In the genomic region with DNA sequence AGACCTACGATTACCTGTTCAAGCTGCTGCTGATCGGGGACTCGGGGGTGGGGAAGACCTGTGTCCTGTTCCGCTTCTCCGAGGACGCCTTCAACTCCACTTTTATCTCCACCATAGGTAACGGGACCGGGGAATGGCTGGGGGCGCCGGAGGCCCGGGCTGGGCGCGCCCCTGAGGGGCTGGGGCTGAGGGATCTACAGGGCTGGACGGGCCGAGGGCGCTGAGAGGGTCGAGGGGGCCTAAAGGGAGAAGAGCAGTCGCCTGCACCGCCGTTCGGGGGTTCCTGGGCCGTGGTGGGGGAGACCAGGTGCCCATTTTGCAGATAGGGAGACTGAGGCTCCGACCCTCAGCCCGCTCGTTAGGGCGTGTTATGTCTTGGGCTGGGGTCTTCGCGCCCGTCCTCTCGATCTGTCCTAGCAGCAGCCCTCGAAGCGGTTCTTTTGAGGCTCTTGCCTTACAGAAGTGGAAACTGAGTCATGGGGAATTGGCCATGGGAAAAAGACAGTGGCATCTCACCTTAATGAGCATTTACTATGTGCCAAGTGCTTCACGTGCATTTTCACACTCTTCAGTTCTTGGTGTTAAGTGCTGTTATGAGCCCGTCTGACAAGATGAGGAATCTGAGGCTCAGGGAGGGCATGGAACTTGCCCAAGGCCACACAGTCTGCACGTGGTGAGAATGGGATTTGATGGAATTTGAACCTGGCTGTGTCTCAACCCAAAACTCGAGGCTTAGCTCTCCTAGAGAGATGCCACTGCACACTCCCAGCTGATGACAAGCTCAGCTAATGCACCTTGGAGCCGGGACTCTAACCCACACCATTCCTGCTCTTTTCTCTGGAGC, we compare ENCODE assay signal across 8 cellular contexts. TPM values are rescaled to one million over a fixed set of nuclear protein-coding genes. Genes with fewer than 3 reads are reported as not detected.
A peak's percentile ranks its signal among the peaks of the same experiment; 100 is the strongest.
DNase-seq lines count a peak whose midpoint lies in the region; ATAC-seq, FAIRE-seq and TF ChIP-seq lines count a peak whose summit lies in the region.

No MANE protein-coding gene starts in this region.

- H3K79me1 ChIP-seq in H1 (ENCODE audit: low read depth, low read length), result peaks cover 14% of the 10 kb centered on the region

- CTCF ChIA-PET in CD8-positive, alpha-beta memory T cell (lab: Charles Lee), result interaction anchor here (0.6 to 4.2 kb wide), 11 partner anchors 8 to 73 kb away, joined by 3 to 37 read pairs (median 9); partner anchors contain the start of genes FAM32A, HSH2D and TPM4
- CTCF ChIA-PET in H1 (lab: Charles Lee; ENCODE audit: partially characterized antibody), result interaction anchor here (0.6 to 2.1 kb wide), 7 partner anchors 12 to 1087 kb away, joined by 3 to 5 read pairs (median 4); no protein-coding TSS in a partner anchor

- H3K27ac Mint-ChIP-seq in CD8-positive, alpha-beta memory T cell, result peak overlapping the region; percentile 93 to 99 (median 98)

- POLR2A ChIA-PET in CD8-positive, alpha-beta memory T cell (lab: Charles Lee), result interaction anchor here (0.6 to 2.3 kb wide), 7 partner anchors 8 to 74 kb away, joined by 3 to 15 read pairs (median 8); partner anchors contain the start of gene FAM32A
- POLR2A ChIA-PET in H1 (lab: Charles Lee; ENCODE audit: partially characterized antibody), result interaction anchor here (0.7 to 37.0 kb wide), 9 partner anchors 9 to 73 kb away, joined by 3 to 582 read pairs (median 3); partner anchors contain the start of genes FAM32A and TPM4

- H3K9ac ChIP-seq in MM.1S (ENCODE audit: low read length), result peak overlapping the region; percentile 97
- H3K9ac ChIP-seq in H1 (replicated peaks in 1 of 4; ENCODE audit: extremely low read depth in 1 of 4, low read depth in 3 of 4, low read length in 3 of 4), result peak overlapping the region; percentile 86 to 99 (median 88)
- peak overlapping the region; percentile 90 for H3K9ac ChIP-seq in neural cell (ENCODE audit: low read length)

- TF ChIP-seq RAD21 in H1 (IDR thresholded peaks at IDR 0.05 in 1 of 2, conservative IDR thresholded peaks at IDR 0.05 in 1 of 2; ENCODE audit: low read depth in 2 of 2, low read length in 2 of 2) (no peak), neural cell (conservative IDR thresholded peaks at IDR 0.05) (no peak)

- ATAC-seq in HG02623 (IDR thresholded peaks at IDR 0.05; ENCODE audit: unreplicated experiment) (no peak), HG03457 (IDR thresholded peaks at IDR 0.05; ENCODE audit: unreplicated experiment) (no peak)

- H3K36me3 ChIP-seq in CD8-positive, alpha-beta memory T cell (ENCODE audit: insufficient read depth, low read length), result peaks cover 8% of the 10 kb centered on the region
- H3K36me3 ChIP-seq in MM.1S (replicated peaks; ENCODE audit: insufficient read depth, low read length) (no peaks in the 10 kb centered on the region; the same call in 1 of the 2 replicates), H1 (ENCODE audit: control insufficient read depth in 2 of 4, insufficient read depth in 4 of 4, low read length in 3 of 4) (no peaks in the 10 kb centered on the region; a peak in 1 of 8 replicates), neural cell (ENCODE audit: insufficient read depth, low read length) (no peaks in the 10 kb centered on the region)

- H2BK15ac ChIP-seq in H1 (ENCODE audit: low read length), result no peak overlapping the region

- H3K4me3 Mint-ChIP-seq in CD8-positive, alpha-beta memory T cell, result peak overlapping the region; percentile 92 to 100 (median 98)

- H3K27me3 Mint-ChIP-seq in CD8-positive, alpha-beta memory T cell, result peaks cover 0 to 2% of the 10 kb centered on the region in 2 donors

- H3K14ac ChIP-seq in H1 (ENCODE audit: insufficient read length), result no peak overlapping the region

- peak overlapping the region; percentile 12 for H3K56ac ChIP-seq in H1 (replicated peaks; ENCODE audit: insufficient read length, low read depth, low read length)

- no peaks in the 10 kb centered on the region for H3K27me3 ChIP-seq in CD8-positive, alpha-beta memory T cell (ENCODE audit: insufficient read depth, low read length, poor library complexity, severe bottlenecking)
- H3K27me3 ChIP-seq in MM.1S (replicated peaks; ENCODE audit: insufficient read depth, low read length) (no peaks in the 10 kb centered on the region), H1 (replicated peaks in 1 of 4; ENCODE audit: control insufficient read depth in 3 of 4, extremely low read depth in 1 of 4, insufficient read depth in 3 of 4, low read length in 3 of 4) (no peaks in the 10 kb centered on the region), neural cell (ENCODE audit: insufficient read depth, low read depth, low read length) (no peaks in the 10 kb centered on the region)

- peaks cover 36% of the 10 kb centered on the region for H3K4me1 ChIP-seq in CD8-positive, alpha-beta memory T cell (ENCODE audit: insufficient read depth, low read length)
- H3K4me1 ChIP-seq in MM.1S (ENCODE audit: low read length) (peaks cover 47% of the 10 kb centered on the region), H1 (replicated peaks in 1 of 4; ENCODE audit: control insufficient read depth in 3 of 4, insufficient read depth in 4 of 4, low read length in 3 of 4) (peaks cover 0 to 7% (median 3%) of the 10 kb centered on the region in 4 experiments; a peak in 6 of 7 replicates)

- no peak overlapping the region for H3K23ac ChIP-seq in H1 (ENCODE audit: insufficient read length)

- H3F3A ChIP-seq in MM.1S (ENCODE audit: insufficient read depth, low read length) (peaks cover 40% of the 10 kb centered on the region), neural cell (ENCODE audit: insufficient read depth, low read length, poor library complexity, severe bottlenecking) (no peaks in the 10 kb centered on the region)

- H3K23me2 ChIP-seq in H1 (ENCODE audit: low read depth, low read length), result peaks cover 4% of the 10 kb centered on the region; the same call in 1 of the 2 replicates

- H4K20me1 ChIP-seq in MM.1S (ENCODE audit: insufficient read depth, low read length) (no peaks in the 10 kb centered on the region), H1 (replicated peaks in 1 of 2; ENCODE audit: control insufficient read depth in 1 of 2, insufficient read depth in 2 of 2, low read length in 2 of 2) (peaks cover 2 to 15% of the 10 kb centered on the region in 2 experiments), neural cell (ENCODE audit: insufficient read depth) (no peaks in the 10 kb centered on the region)

- H2BK5ac ChIP-seq in H1 (ENCODE audit: low read depth, low read length), result peak overlapping the region; percentile 26; the same call in 1 of the 2 replicates

- H3K4ac ChIP-seq in H1 (replicated peaks; ENCODE audit: insufficient read length, low read depth, low read length), result no peak overlapping the region

- H2BK20ac ChIP-seq in H1 (ENCODE audit: low read length), result no peak overlapping the region

- peak overlapping the region; percentile 55 for H4K5ac ChIP-seq in H1 (ENCODE audit: insufficient read length, low read depth, low read length)

- peaks cover 0 to 37% (median 2%) of the 10 kb centered on the region in 3 donors for H3K36me3 Mint-ChIP-seq in CD8-positive, alpha-beta memory T cell

- peak overlapping the region; percentile 94 for H3K27ac ChIP-seq in CD8-positive, alpha-beta memory T cell (ENCODE audit: low read depth, low read length)
- H3K27ac ChIP-seq in MM.1S (ENCODE audit: low read length) (peak overlapping the region; percentile 71), H1 (ENCODE audit: low read depth, low read length) (peak overlapping the region; percentile 73), neural cell (ENCODE audit: low read length) (peak overlapping the region; percentile 91)

- no peak for DNase-seq in CD8-positive, alpha-beta memory T cell
- DNase-seq in MM.1S (peak; percentile 31), H1 (ENCODE audit: low read depth in 1 of 2, low spot score in 2 of 2) (no peak), globus pallidus (ENCODE audit: low spot score) (no peak), SHP77 (lab: John Stamatoyannopoulos, UW) (no peak)

- H3K9me3 ChIP-seq in CD8-positive, alpha-beta memory T cell (ENCODE audit: low read length), result no peaks in the 10 kb centered on the region
- no peaks in the 10 kb centered on the region for H3K9me3 ChIP-seq in MM.1S (replicated peaks; ENCODE audit: insufficient read depth, low read length)
- no peaks in the 10 kb centered on the region for H3K9me3 ChIP-seq in H1 (ENCODE audit: insufficient read depth in 2 of 2, low read depth in 1 of 2, low read length in 1 of 2)
- no peaks in the 10 kb centered on the region for H3K9me3 ChIP-seq in neural cell (ENCODE audit: low read length)

- WGBS in H1 (ENCODE audit: extremely low coverage in 1 of 2, insufficient coverage in 1 of 2, insufficient read length in 1 of 2, insufficient replicate concordance in 2 of 2, low coverage in 1 of 2, low lambda C conversion rate in 2 of 2, missing lambda C conversion rate in 1 of 2), 2 experiments, result 7% methylated on average over 36 of the region's 37 CpGs; no CpG with 5 or more reads in 1 of the 2 experiments

- H3K79me2 ChIP-seq in MM.1S (ENCODE audit: low read length) (peaks cover 55% of the 10 kb centered on the region), H1 (ENCODE audit: control insufficient read depth in 1 of 2, insufficient read depth in 2 of 2, low read length in 2 of 2) (peaks cover 11 to 46% of the 10 kb centered on the region in 2 experiments), neural cell (replicated peaks; ENCODE audit: insufficient read depth, low read length) (peaks cover 26% of the 10 kb centered on the region)

- H3K4me3 ChIP-seq in CD8-positive, alpha-beta memory T cell (ENCODE audit: low read length), result peak overlapping the region; percentile 89
- H3K4me3 ChIP-seq in MM.1S (ENCODE audit: low read length) (peak overlapping the region; percentile 96), H1 (ENCODE audit: extremely low read depth in 1 of 4, insufficient read depth in 2 of 4, low read depth in 3 of 4, low read length in 4 of 4) (peak overlapping the region; percentile 82 to 98 (median 93)), neural cell (ENCODE audit: low read length) (peak overlapping the region; percentile 86)

- peak overlapping the region; percentile 18; the same call in 1 of the 2 replicates for H2AFZ ChIP-seq in MM.1S (ENCODE audit: low read length)
- H2AFZ ChIP-seq in H1 (ENCODE audit: low read length), result no peak overlapping the region; the same call in 1 of the 2 replicates
- peak overlapping the region; percentile 94 for H2AFZ ChIP-seq in neural cell (ENCODE audit: low read depth, low read length)

- no peak; a peak in 1 of 3 replicates for TF ChIP-seq POLR2A in H1 (IDR thresholded peaks at IDR 0.05; ENCODE audit: control extremely low read depth in 1 of 2, low read depth in 2 of 2, low read length in 2 of 2)

- no peak overlapping the region for H2BK120ac ChIP-seq in H1 (replicated peaks; ENCODE audit: low read depth, low read length)

- TF ChIP-seq EP300 in H1 (IDR thresholded peaks at IDR 0.05; ENCODE audit: borderline replicate concordance in 1 of 2, low read depth in 2 of 2, low read length in 2 of 2), result no peak
- no peak for TF ChIP-seq EP300 in neural cell (conservative IDR thresholded peaks at IDR 0.05; ENCODE audit: poor library complexity, severe bottlenecking)

- H3K9me2 ChIP-seq in MM.1S (replicated peaks; ENCODE audit: insufficient read depth, low read length) (no peaks in the 10 kb centered on the region), neural cell (ENCODE audit: insufficient read depth, low read length) (no peaks in the 10 kb centered on the region)

- H3K4me2 ChIP-seq in MM.1S (ENCODE audit: low read depth, low read length) (peak overlapping the region; percentile 88), H1 (ENCODE audit: insufficient read depth in 1 of 2, low read depth in 2 of 2, low read length in 2 of 2) (peak overlapping the region; percentile 86 to 97), neural cell (ENCODE audit: low read length) (peak overlapping the region; percentile 70)

- peak overlapping the region; percentile 91 for H4K8ac ChIP-seq in H1 (ENCODE audit: extremely low read depth, insufficient read depth, low read length)

- no peak overlapping the region for H2AK5ac ChIP-seq in H1 (ENCODE audit: low read depth, low read length)

- H3K4me1 Mint-ChIP-seq in CD8-positive, alpha-beta memory T cell, result peaks cover 38 to 54% (median 41%) of the 10 kb centered on the region in 3 donors

- no peak for FAIRE-seq in H1 (lab: Jason Lieb, UNC)

- no peak overlapping the region for H2BK12ac ChIP-seq in H1 (ENCODE audit: low read depth, low read length)

- H3K9me3 Mint-ChIP-seq in CD8-positive, alpha-beta memory T cell, result no peaks in the 10 kb centered on the region

- TF ChIP-seq CTCF in MM.1S (IDR thresholded peaks at IDR 0.05; ENCODE audit: low read length), result no peak
- TF ChIP-seq CTCF in H1 (IDR thresholded peaks at IDR 0.05; ENCODE audit: control extremely low read depth in 1 of 3, insufficient read depth in 1 of 3, low read depth in 1 of 3, low read length in 3 of 3), result no peak
- no peak for TF ChIP-seq CTCF in neural cell (IDR thresholded peaks at IDR 0.05; ENCODE audit: poor library complexity, severe bottlenecking)

- H4K91ac ChIP-seq in H1 (replicated peaks; ENCODE audit: insufficient read length, low read length), result no peak overlapping the region

- H3K18ac ChIP-seq in H1 (ENCODE audit: extremely low read depth, low read length), result no peak overlapping the region

RNA-seq across cellular contexts. Expression of gene RAB8A, which starts 0.4 kb away (rescaled TPM):
- total RNA-seq in CD8-positive, alpha-beta memory T cell, result 100 to 1,000 TPM; 268 to 298 TPM
- 86.3 TPM for polyA plus RNA-seq in CD8-positive, alpha-beta memory T cell
- 90.1 and 97.0 TPM in 2 replicates for total RNA-seq in H1 (2021; fragmentation: NEBNext Ultra II Directional; extraction: Animal tissue kit (Norgen Biotek cat#: 25700))
- polyA plus RNA-seq in H1 (2011; rRNA removed), result 52.4 and 65.8 TPM in 2 replicates
- 71.4 TPM for polyA plus RNA-seq in H1 (2011; cell fraction: cytosol; rRNA removed)
- 44.6 TPM for polyA plus RNA-seq in H1 (2011; cell fraction: nucleus; rRNA removed)
- 67.2 to 107 TPM (median 88.1 TPM) in 4 replicates for polyA plus RNA-seq in H1 (2012, experiment 1 of 2)
- polyA plus RNA-seq in H1 (2012, experiment 2 of 2), result 27.2 TPM
- 45.2 TPM for polyA plus RNA-seq in H1 (2013, experiment 1 of 2)
- 46.9 TPM for polyA plus RNA-seq in H1 (2013, experiment 2 of 2)
- 123 and 128 TPM in 2 replicates for polyA minus RNA-seq in H1 (2011; rRNA and poly(A)+ RNA removed)
- 77.6 TPM for polyA minus RNA-seq in H1 (2011; cell fraction: cytosol; rRNA and poly(A)+ RNA removed)
- 46.2 TPM for polyA minus RNA-seq in H1 (2011; cell fraction: nucleus; rRNA and poly(A)+ RNA removed)
- 27.5 and 29.8 TPM in 2 replicates for polyA plus RNA-seq in neural cell
- polyA minus RNA-seq in neural cell, result 44.6 and 48.5 TPM in 2 replicates

RNA-seq across cellular contexts. Expression of gene HSH2D, which starts 31.4 kb away (rescaled TPM):
- total RNA-seq in CD8-positive, alpha-beta memory T cell, result 1 to 10 TPM; 8.6 to 9.3 TPM
- 12.8 TPM for polyA plus RNA-seq in CD8-positive, alpha-beta memory T cell
- total RNA-seq in H1 (2021; fragmentation: NEBNext Ultra II Directional; extraction: Animal tissue kit (Norgen Biotek cat#: 25700)), result 0.67 and 0.75 TPM in 2 replicates
- polyA plus RNA-seq in H1 (2011; rRNA removed) (1.6 and 2.2 TPM in 2 replicates), neural cell (not detected in 2 replicates)
- polyA plus RNA-seq in H1 (2011; cell fraction: cytosol; rRNA removed), result 2.0 TPM
- polyA plus RNA-seq in H1 (2011; cell fraction: nucleus; rRNA removed), result 2.4 TPM
- 0.88 to 1.6 TPM (median 1.2 TPM) in 4 replicates for polyA plus RNA-seq in H1 (2012, experiment 1 of 2)
- polyA plus RNA-seq in H1 (2012, experiment 2 of 2), result 0.80 TPM
- 1.5 TPM for polyA plus RNA-seq in H1 (2013, experiment 1 of 2)
- 1.0 TPM for polyA plus RNA-seq in H1 (2013, experiment 2 of 2)
- 0.61 and 1.0 TPM in 2 replicates for polyA minus RNA-seq in H1 (2011; rRNA and poly(A)+ RNA removed)
- polyA minus RNA-seq in H1 (2011; cell fraction: cytosol; rRNA and poly(A)+ RNA removed), result 2.6 TPM
- 1.2 TPM for polyA minus RNA-seq in H1 (2011; cell fraction: nucleus; rRNA and poly(A)+ RNA removed)
- not detected in 2 replicates for polyA minus RNA-seq in neural cell

RNA-seq across cellular contexts. Expression of gene TPM4, which starts 35.8 kb away (rescaled TPM):
- total RNA-seq in CD8-positive, alpha-beta memory T cell, result 100 to 1,000 TPM; 259 to 270 TPM
- 127 TPM for polyA plus RNA-seq in CD8-positive, alpha-beta memory T cell
- total RNA-seq in H1 (2021; fragmentation: NEBNext Ultra II Directional; extraction: Animal tissue kit (Norgen Biotek cat#: 25700)), result 348 and 359 TPM in 2 replicates
- 119 and 160 TPM in 2 replicates for polyA plus RNA-seq in H1 (2011; rRNA removed)
- 268 TPM for polyA plus RNA-seq in H1 (2011; cell fraction: cytosol; rRNA removed)
- polyA plus RNA-seq in H1 (2011; cell fraction: nucleus; rRNA removed), result 136 TPM
- polyA plus RNA-seq in H1 (2012, experiment 1 of 2), result 285 to 453 TPM (median 363 TPM) in 4 replicates
- 103 TPM for polyA plus RNA-seq in H1 (2012, experiment 2 of 2)
- 355 TPM for polyA plus RNA-seq in H1 (2013, experiment 1 of 2)
- 353 TPM for polyA plus RNA-seq in H1 (2013, experiment 2 of 2)
- 99.0 and 99.9 TPM in 2 replicates for polyA minus RNA-seq in H1 (2011; rRNA and poly(A)+ RNA removed)
- 150 TPM for polyA minus RNA-seq in H1 (2011; cell fraction: cytosol; rRNA and poly(A)+ RNA removed)
- 128 TPM for polyA minus RNA-seq in H1 (2011; cell fraction: nucleus; rRNA and poly(A)+ RNA removed)
- polyA plus RNA-seq in neural cell, result 119 and 129 TPM in 2 replicates
- polyA minus RNA-seq in neural cell, result 112 and 122 TPM in 2 replicates
